ENCODE assay signal across 1 cellular context in the genomic region with DNA sequence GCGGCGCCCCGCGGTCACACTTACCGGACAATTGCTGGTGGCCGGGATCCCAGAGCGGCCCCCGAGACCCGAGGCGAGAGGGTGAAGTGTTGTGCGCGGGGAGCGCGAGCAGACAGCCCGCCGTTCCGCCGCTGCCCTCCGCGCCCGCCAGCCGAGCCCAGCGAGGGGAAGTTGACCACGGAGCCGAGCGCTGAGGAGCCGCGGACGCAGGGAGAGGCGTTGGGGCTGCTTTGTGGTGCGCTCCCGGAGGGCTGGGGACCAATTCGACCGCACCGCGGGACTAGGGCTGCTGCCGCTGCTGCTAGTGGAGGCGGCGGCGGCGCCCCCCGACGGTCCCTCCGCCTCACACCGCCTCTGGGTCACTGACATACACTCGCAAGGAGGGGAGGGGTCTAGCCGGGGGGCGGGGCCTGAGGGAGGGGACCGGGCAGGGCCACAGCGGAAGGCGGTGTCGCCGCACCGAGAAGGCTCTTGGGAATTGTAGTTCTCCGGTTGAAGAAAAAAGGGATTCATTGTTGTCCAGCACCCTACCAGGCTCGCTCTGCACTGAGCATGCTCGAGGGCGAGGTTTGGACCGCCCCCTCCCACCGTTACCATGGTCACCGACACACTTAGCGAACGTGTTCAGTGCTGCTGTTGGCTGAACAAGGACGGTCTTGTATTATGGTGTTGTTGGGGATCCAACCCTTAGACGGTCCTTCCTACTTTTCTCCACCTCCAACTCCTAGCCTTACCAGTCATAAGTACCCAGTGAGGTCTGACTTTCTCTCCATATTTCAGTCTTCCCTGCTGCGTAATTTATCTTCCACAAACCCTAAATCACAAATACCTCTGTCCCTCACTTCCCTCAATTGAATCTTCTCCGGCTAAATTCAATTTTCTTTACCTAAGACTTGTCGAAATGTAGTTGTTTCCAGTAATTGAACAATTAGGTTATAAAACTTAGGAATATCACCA.
TF ChIP-seq lines count a peak whose summit lies in the region.

A gene with protein sequence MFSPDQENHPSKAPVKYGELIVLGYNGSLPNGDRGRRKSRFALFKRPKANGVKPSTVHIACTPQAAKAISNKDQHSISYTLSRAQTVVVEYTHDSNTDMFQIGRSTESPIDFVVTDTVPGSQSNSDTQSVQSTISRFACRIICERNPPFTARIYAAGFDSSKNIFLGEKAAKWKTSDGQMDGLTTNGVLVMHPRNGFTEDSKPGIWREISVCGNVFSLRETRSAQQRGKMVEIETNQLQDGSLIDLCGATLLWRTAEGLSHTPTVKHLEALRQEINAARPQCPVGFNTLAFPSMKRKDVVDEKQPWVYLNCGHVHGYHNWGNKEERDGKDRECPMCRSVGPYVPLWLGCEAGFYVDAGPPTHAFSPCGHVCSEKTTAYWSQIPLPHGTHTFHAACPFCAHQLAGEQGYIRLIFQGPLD (minus strand): TSS at position 364 of the 957 bp plus-strand sequence. CDS start 36,110 bp downstream, outside the sequence.

TF ChIP-seq in HepG2, 621 proteins besides CTCF, POLR2A, EP300 and RAD21 (continued from another document and continues in another):
- TF ChIP-seq, protein P1, sequence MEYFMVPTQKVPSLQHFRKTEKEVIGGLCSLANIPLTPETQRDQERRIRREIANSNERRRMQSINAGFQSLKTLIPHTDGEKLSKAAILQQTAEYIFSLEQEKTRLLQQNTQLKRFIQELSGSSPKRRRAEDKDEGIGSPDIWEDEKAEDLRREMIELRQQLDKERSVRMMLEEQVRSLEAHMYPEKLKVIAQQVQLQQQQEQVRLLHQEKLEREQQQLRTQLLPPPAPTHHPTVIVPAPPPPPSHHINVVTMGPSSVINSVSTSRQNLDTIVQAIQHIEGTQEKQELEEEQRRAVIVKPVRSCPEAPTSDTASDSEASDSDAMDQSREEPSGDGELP (IDR thresholded peaks at IDR 0.05; ENCODE audit: borderline replicate concordance, low read depth) = no peak
- TF ChIP-seq GABPA (IDR thresholded peaks at IDR 0.05; ENCODE audit: low read depth, low read length) (peak; percentile 61), GABPA (CRISPR knock-in tag; IDR thresholded peaks at IDR 0.05; ENCODE audit: low read depth) (peak; percentile 95), HDAC2 (CRISPR knock-in tag; IDR thresholded peaks at IDR 0.05) (peak; percentile 50), FOXK1 (CRISPR knock-in tag; IDR thresholded peaks at IDR 0.05; ENCODE audit: borderline replicate concordance, low read depth) (peak; percentile 68; the same call in 1 of the 2 replicates), KLF6 (CRISPR knock-in tag; IDR thresholded peaks at IDR 0.05) (0 out of 2 replicates have a peak, but pooled peaks have one; percentile 31), ZNF530 (CRISPR knock-in tag; IDR thresholded peaks at IDR 0.05; ENCODE audit: low read depth) (no peak), NFKB2 (CRISPR knock-in tag; IDR thresholded peaks at IDR 0.05; ENCODE audit: borderline replicate concordance) (no peak), KMT2B (CRISPR knock-in tag; IDR thresholded peaks at IDR 0.05) (peak; percentile 85), ZNF264 (CRISPR knock-in tag; IDR thresholded peaks at IDR 0.05) (no peak), ETV5 (CRISPR knock-in tag; IDR thresholded peaks at IDR 0.05; ENCODE audit: borderline replicate concordance) (peak; percentile 53; the same call in 1 of the 2 replicates), HNF4A (CRISPR knock-in tag; IDR thresholded peaks at IDR 0.05) (no peak), ZNF660 (CRISPR knock-in tag; IDR thresholded peaks at IDR 0.05; ENCODE audit: borderline replicate concordance, low read depth) (no peak), ZNF780A (CRISPR knock-in tag; IDR thresholded peaks at IDR 0.05) (no peak), ZNF605 (CRISPR knock-in tag; IDR thresholded peaks at IDR 0.05) (peak; percentile 89), PITX1 (CRISPR knock-in tag; IDR thresholded peaks at IDR 0.05) (peak; percentile 44; the same call in 1 of the 2 replicates), PCBP1 (IDR thresholded peaks at IDR 0.05; ENCODE audit: borderline replicate concordance, low read depth, low read length) (no peak), ZNF30 (CRISPR knock-in tag; IDR thresholded peaks at IDR 0.05) (no peak; the same call in 1 of the 2 replicates), NCOR1 (IDR thresholded peaks at IDR 0.05; ENCODE audit: borderline replicate concordance, low read length) (no peak), ZNF33A (CRISPR knock-in tag; IDR thresholded peaks at IDR 0.05; ENCODE audit: borderline replicate concordance) (no peak), DR1 (CRISPR knock-in tag; IDR thresholded peaks at IDR 0.05) (peak; percentile 84), TSC22D2 (CRISPR knock-in tag; IDR thresholded peaks at IDR 0.05; ENCODE audit: borderline replicate concordance) (no peak), CAMTA2 (CRISPR knock-in tag; IDR thresholded peaks at IDR 0.05; ENCODE audit: borderline replicate concordance) (no peak), TBL1XR1 (IDR thresholded peaks at IDR 0.05; ENCODE audit: borderline replicate concordance, low read length, partially characterized antibody) (no peak), RNF2 (conservative IDR thresholded peaks at IDR 0.05; ENCODE audit: low read depth) (0 out of 2 replicates have a peak, but pooled peaks have one; percentile 23), ZNF83 (CRISPR knock-in tag; IDR thresholded peaks at IDR 0.05; ENCODE audit: borderline replicate concordance) (no peak), ZFAT (CRISPR knock-in tag; conservative IDR thresholded peaks at IDR 0.05) (no peak), FOSL1 (CRISPR knock-in tag; IDR thresholded peaks at IDR 0.05; ENCODE audit: borderline replicate concordance) (no peak), MAFG (CRISPR knock-in tag; IDR thresholded peaks at IDR 0.05) (peak; percentile 54; the same call in 1 of the 2 replicates)
- TF ChIP-seq, protein P2, sequence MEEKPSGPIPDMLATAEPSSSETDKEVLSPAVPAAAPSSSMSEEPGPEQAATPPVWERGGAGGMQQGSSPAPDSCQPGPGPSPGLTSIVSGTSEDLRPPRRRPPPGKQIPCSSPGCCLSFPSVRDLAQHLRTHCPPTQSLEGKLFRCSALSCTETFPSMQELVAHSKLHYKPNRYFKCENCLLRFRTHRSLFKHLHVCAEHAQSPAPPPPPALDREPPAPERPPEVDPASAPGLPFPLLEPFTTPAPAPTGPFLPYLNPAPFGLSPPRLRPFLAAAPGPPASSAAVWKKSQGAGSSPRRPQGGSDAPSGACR (CRISPR knock-in tag; IDR thresholded peaks at IDR 0.05) = peak; percentile 52; the same call in 1 of the 2 replicates
- TF ChIP-seq, protein P3, sequence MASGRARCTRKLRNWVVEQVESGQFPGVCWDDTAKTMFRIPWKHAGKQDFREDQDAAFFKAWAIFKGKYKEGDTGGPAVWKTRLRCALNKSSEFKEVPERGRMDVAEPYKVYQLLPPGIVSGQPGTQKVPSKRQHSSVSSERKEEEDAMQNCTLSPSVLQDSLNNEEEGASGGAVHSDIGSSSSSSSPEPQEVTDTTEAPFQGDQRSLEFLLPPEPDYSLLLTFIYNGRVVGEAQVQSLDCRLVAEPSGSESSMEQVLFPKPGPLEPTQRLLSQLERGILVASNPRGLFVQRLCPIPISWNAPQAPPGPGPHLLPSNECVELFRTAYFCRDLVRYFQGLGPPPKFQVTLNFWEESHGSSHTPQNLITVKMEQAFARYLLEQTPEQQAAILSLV (CRISPR knock-in tag; IDR thresholded peaks at IDR 0.05; ENCODE audit: borderline replicate concordance) = peak; percentile 85; the same call in 1 of the 2 replicates
- TF ChIP-seq, protein P4, sequence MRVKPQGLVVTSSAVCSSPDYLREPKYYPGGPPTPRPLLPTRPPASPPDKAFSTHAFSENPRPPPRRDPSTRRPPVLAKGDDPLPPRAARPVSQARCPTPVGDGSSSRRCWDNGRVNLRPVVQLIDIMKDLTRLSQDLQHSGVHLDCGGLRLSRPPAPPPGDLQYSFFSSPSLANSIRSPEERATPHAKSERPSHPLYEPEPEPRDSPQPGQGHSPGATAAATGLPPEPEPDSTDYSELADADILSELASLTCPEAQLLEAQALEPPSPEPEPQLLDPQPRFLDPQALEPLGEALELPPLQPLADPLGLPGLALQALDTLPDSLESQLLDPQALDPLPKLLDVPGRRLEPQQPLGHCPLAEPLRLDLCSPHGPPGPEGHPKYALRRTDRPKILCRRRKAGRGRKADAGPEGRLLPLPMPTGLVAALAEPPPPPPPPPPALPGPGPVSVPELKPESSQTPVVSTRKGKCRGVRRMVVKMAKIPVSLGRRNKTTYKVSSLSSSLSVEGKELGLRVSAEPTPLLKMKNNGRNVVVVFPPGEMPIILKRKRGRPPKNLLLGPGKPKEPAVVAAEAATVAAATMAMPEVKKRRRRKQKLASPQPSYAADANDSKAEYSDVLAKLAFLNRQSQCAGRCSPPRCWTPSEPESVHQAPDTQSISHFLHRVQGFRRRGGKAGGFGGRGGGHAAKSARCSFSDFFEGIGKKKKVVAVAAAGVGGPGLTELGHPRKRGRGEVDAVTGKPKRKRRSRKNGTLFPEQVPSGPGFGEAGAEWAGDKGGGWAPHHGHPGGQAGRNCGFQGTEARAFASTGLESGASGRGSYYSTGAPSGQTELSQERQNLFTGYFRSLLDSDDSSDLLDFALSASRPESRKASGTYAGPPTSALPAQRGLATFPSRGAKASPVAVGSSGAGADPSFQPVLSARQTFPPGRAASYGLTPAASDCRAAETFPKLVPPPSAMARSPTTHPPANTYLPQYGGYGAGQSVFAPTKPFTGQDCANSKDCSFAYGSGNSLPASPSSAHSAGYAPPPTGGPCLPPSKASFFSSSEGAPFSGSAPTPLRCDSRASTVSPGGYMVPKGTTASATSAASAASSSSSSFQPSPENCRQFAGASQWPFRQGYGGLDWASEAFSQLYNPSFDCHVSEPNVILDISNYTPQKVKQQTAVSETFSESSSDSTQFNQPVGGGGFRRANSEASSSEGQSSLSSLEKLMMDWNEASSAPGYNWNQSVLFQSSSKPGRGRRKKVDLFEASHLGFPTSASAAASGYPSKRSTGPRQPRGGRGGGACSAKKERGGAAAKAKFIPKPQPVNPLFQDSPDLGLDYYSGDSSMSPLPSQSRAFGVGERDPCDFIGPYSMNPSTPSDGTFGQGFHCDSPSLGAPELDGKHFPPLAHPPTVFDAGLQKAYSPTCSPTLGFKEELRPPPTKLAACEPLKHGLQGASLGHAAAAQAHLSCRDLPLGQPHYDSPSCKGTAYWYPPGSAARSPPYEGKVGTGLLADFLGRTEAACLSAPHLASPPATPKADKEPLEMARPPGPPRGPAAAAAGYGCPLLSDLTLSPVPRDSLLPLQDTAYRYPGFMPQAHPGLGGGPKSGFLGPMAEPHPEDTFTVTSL (CRISPR knock-in tag; IDR thresholded peaks at IDR 0.05; ENCODE audit: borderline replicate concordance) = no peak
- TF ChIP-seq, protein P5, sequence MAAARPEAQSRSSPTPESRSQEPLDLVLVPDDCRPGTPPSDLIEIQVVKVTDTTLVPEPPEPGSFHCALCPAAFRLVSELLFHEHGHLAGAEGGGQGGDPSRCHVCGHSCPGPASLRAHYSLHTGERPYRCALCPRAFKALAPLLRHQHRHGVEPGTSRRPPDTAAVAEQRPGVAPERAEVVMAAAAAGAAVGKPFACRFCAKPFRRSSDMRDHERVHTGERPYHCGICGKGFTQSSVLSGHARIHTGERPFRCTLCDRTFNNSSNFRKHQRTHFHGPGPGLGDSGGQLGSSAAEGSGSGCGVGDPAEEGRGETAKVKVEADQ (CRISPR knock-in tag; IDR thresholded peaks at IDR 0.05; ENCODE audit: borderline replicate concordance) = peak; percentile 73; the same call in 1 of the 2 replicates
- TF ChIP-seq, protein P6, sequence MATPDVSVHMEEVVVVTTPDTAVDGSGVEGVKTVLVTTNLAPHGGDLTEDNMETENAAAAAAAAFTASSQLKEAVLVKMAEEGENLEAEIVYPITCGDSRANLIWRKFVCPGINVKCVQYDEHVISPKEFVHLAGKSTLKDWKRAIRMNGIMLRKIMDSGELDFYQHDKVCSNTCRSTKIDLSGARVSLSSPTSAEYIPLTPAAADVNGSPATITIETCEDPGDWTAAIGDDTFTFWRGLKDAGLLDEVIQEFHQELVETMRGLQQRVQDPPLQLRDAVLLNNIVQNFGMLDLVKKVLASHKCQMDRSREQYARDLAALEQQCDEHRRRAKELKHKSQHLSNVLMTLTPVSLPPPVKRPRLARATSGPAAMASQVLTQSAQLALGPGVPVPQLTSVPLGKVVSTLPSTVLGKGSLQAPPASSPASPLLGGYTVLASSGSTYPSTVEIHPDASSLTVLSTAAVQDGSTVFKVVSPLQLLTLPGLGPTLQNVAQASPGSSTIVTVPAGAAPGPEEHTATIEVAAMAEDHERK (CRISPR knock-in tag; IDR thresholded peaks at IDR 0.05; ENCODE audit: low read depth) = peak; percentile 35; the same call in 1 of the 2 replicates
- TF ChIP-seq, protein P7, sequence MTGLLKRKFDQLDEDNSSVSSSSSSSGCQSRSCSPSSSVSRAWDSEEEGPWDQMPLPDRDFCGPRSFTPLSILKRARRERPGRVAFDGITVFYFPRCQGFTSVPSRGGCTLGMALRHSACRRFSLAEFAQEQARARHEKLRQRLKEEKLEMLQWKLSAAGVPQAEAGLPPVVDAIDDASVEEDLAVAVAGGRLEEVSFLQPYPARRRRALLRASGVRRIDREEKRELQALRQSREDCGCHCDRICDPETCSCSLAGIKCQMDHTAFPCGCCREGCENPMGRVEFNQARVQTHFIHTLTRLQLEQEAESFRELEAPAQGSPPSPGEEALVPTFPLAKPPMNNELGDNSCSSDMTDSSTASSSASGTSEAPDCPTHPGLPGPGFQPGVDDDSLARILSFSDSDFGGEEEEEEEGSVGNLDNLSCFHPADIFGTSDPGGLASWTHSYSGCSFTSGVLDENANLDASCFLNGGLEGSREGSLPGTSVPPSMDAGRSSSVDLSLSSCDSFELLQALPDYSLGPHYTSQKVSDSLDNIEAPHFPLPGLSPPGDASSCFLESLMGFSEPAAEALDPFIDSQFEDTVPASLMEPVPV (CRISPR knock-in tag; IDR thresholded peaks at IDR 0.05) = 0 out of 2 replicates have a peak, but pooled peaks have one; percentile 15
- TF ChIP-seq, protein P8, sequence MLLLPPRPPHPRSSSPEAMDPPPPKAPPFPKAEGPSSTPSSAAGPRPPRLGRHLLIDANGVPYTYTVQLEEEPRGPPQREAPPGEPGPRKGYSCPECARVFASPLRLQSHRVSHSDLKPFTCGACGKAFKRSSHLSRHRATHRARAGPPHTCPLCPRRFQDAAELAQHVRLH (CRISPR knock-in tag; IDR thresholded peaks at IDR 0.05; ENCODE audit: borderline replicate concordance, low read depth) = peak; percentile 68; the same call in 1 of the 2 replicates
- TF ChIP-seq, protein P9, sequence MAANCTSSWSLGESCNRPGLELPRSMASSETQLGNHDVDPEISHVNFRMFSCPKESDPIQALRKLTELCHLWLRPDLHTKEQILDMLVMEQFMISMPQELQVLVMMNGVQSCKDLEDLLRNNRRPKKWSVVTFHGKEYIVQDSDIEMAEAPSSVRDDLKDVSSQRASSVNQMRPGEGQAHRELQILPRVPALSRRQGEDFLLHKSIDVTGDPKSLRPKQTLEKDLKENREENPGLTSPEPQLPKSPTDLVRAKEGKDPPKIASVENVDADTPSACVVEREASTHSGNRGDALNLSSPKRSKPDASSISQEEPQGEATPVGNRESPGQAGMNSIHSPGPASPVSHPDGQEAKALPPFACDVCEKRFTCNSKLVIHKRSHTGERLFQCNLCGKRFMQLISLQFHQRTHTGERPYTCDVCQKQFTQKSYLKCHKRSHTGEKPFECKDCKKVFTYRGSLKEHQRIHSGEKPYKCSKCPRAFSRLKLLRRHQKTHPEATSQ (CRISPR knock-in tag; IDR thresholded peaks at IDR 0.05; ENCODE audit: borderline replicate concordance) = no peak
- TF ChIP-seq, protein P10, sequence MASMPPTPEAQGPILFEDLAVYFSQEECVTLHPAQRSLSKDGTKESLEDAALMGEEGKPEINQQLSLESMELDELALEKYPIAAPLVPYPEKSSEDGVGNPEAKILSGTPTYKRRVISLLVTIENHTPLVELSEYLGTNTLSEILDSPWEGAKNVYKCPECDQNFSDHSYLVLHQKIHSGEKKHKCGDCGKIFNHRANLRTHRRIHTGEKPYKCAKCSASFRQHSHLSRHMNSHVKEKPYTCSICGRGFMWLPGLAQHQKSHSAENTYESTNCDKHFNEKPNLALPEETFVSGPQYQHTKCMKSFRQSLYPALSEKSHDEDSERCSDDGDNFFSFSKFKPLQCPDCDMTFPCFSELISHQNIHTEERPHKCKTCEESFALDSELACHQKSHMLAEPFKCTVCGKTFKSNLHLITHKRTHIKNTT (CRISPR knock-in tag; IDR thresholded peaks at IDR 0.05) = no peak
